In genomic region chr2:237895544-237896506, GRCh38 we compare ENCODE assay signal across 2 cellular contexts.
TF ChIP-seq lines count a peak whose summit lies in the region.

No MANE protein-coding gene starts in this region.

TF ChIP-seq in IMR-90, 13 proteins besides CTCF, POLR2A, EP300 and RAD21 (continued from another document):
- TF ChIP-seq SMC3 (IDR thresholded peaks at IDR 0.05; ENCODE audit: low read depth, low read length) (no peak), BHLHE40 (IDR thresholded peaks at IDR 0.05; ENCODE audit: low read depth, low read length) (no peak), RFX5 (IDR thresholded peaks at IDR 0.05; ENCODE audit: low read depth, low read length) (no peak), CHD1 (IDR thresholded peaks at IDR 0.05; ENCODE audit: low read depth, low read length) (no peak), CEBPB (IDR thresholded peaks at IDR 0.05; ENCODE audit: low read depth, low read length) (no peak), NFE2L2 (IDR thresholded peaks at IDR 0.05; ENCODE audit: low read depth, low read length) (no peak), ELK1 (IDR thresholded peaks at IDR 0.05; ENCODE audit: borderline replicate concordance, low read depth, low read length) (no peak), RCOR1 (IDR thresholded peaks at IDR 0.05; ENCODE audit: insufficient replicate concordance, low read length) (no peak), MAZ (IDR thresholded peaks at IDR 0.05; ENCODE audit: borderline replicate concordance, low read depth, low read length) (no peak)

TF ChIP-seq in SK-N-SH treated with all-trans-retinoic acid at 6 μM for 48 hours, 23 proteins besides CTCF, POLR2A, EP300 and RAD21 (continued from another document):
- TF ChIP-seq CREB5 (CRISPR knock-in tag; IDR thresholded peaks at IDR 0.05; ENCODE audit: low read depth) (no peak), ZC3H10 (CRISPR knock-in tag; IDR thresholded peaks at IDR 0.05) (no peak), ZFP30 (CRISPR knock-in tag; IDR thresholded peaks at IDR 0.05) (no peak), CSDC2 (CRISPR knock-in tag; IDR thresholded peaks at IDR 0.05) (no peak), GLIS3 (CRISPR knock-in tag; IDR thresholded peaks at IDR 0.05) (no peak), TSHZ2 (CRISPR knock-in tag; IDR thresholded peaks at IDR 0.05) (no peak; the same call in 1 of the 2 replicates), POU6F1 (CRISPR knock-in tag; IDR thresholded peaks at IDR 0.05; ENCODE audit: borderline replicate concordance, low read depth) (no peak), BACH2 (CRISPR knock-in tag; IDR thresholded peaks at IDR 0.05; ENCODE audit: borderline replicate concordance) (no peak), PATZ1 (CRISPR knock-in tag; IDR thresholded peaks at IDR 0.05; ENCODE audit: borderline replicate concordance) (no peak), SNAI2 (CRISPR knock-in tag; IDR thresholded peaks at IDR 0.05) (no peak), ZFP3 (CRISPR knock-in tag; IDR thresholded peaks at IDR 0.05) (no peak), ZNF70 (CRISPR knock-in tag; IDR thresholded peaks at IDR 0.05) (no peak), ISL1 (CRISPR knock-in tag; IDR thresholded peaks at IDR 0.05) (no peak), ARNTL (CRISPR knock-in tag; IDR thresholded peaks at IDR 0.05; ENCODE audit: borderline replicate concordance, low read depth) (no peak), OSR1 (CRISPR knock-in tag; IDR thresholded peaks at IDR 0.05) (no peak)
